In the genomic region with DNA sequence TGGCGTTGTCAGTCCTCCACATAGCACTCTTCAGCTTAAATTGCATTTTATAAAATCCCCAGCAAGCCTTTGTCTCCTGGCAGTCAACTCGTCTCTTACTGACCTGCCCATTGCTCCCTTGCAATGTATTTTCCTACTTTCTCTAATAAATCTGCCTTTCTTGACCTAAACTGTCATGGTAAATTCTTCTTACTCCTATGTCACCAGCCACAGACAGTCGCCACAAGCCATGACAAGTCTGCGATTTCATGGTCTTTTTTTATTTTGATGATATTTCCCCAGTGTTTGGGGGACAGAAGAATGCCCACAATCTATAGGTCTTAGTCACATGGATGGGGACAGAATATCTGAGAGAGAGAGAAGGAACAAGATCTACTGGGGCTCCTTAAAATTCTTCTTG, we compare ENCODE assay signal across 1 cellular context.
TF ChIP-seq lines count a peak whose summit lies in the region.

No MANE protein-coding gene starts in this region.

TF ChIP-seq in SK-N-SH, 30 proteins besides CTCF, POLR2A, EP300 and RAD21 (continued from another document):
- no peak for TF ChIP-seq ELF1 (IDR thresholded peaks at IDR 0.05)
- no peak for TF ChIP-seq RCOR1 (IDR thresholded peaks at IDR 0.05; ENCODE audit: low read length)
- TF ChIP-seq, protein P1, sequence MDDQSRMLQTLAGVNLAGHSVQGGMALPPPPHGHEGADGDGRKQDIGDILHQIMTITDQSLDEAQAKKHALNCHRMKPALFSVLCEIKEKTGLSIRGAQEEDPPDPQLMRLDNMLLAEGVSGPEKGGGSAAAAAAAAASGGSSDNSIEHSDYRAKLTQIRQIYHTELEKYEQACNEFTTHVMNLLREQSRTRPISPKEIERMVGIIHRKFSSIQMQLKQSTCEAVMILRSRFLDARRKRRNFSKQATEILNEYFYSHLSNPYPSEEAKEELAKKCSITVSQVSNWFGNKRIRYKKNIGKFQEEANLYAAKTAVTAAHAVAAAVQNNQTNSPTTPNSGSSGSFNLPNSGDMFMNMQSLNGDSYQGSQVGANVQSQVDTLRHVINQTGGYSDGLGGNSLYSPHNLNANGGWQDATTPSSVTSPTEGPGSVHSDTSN (IDR thresholded peaks at IDR 0.05) = no peak
- no peak for TF ChIP-seq MEF2A (IDR thresholded peaks at IDR 0.05; ENCODE audit: borderline replicate concordance, low read depth)
- no peak for TF ChIP-seq USF2 (IDR thresholded peaks at IDR 0.05; ENCODE audit: borderline replicate concordance, low read depth, low read length)
- TF ChIP-seq GATA2 (CRISPR knock-in tag; IDR thresholded peaks at IDR 0.05) = no peak
- no peak for TF ChIP-seq TCF12 (IDR thresholded peaks at IDR 0.05)
- TF ChIP-seq SMC3 (IDR thresholded peaks at IDR 0.05; ENCODE audit: low read depth, low read length) = no peak
- TF ChIP-seq TAF1 (IDR thresholded peaks at IDR 0.05; ENCODE audit: borderline replicate concordance, low read depth, low read length) = no peak
- TF ChIP-seq, protein P2, sequence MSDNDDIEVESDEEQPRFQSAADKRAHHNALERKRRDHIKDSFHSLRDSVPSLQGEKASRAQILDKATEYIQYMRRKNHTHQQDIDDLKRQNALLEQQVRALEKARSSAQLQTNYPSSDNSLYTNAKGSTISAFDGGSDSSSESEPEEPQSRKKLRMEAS (IDR thresholded peaks at IDR 0.05; ENCODE audit: low read depth) = no peak
